In the genomic region with DNA sequence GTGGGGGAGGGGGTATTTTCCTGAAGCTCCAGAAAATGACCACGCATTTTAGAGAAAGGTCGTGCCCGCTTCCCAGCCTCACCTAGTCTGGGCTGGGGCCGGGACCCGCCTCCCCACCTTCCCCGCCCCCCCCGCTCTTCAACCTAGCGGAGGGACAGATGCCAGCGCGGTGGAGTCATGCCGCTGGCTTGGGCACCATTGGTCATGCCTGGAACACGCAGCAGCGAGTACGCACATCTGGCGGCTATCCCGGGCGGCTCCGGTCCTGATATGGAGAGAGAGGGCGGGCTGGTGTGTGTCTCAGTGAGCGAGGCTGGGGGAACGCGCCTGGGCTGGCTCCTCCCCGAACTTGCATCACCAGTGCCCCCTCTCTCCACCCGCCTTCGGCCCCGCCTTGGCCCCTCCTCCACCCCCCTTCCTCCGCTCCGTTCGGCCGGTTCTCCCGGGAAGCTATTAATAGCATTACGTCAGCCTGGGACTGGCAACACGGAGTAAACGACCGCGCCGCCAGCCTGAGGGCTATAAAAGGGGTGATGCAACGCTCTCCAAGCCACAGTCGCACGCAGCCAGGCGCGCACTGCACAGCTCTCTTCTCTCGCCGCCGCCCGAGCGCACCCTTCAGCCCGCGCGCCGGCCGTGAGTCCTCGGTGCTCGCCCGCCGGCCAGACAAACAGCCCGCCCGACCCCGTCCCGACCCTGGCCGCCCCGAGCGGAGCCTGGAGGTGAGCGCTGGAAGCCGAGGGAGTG, we compare ENCODE assay signal across 8 cellular contexts. TPM values are rescaled to one million over a fixed set of nuclear protein-coding genes. Genes with fewer than 3 reads are reported as not detected.
A peak's percentile ranks its signal among the peaks of the same experiment; 100 is the strongest.
DNase-seq lines count a peak whose midpoint lies in the region; ATAC-seq and TF ChIP-seq lines count a peak whose summit lies in the region.

A gene with protein sequence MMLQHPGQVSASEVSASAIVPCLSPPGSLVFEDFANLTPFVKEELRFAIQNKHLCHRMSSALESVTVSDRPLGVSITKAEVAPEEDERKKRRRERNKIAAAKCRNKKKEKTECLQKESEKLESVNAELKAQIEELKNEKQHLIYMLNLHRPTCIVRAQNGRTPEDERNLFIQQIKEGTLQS (plus strand): TSS at position 553 of the 747 bp plus-strand sequence. CDS start 6,261 bp downstream, outside the sequence.

- H3K4me1 ChIP-seq in OCI-LY7 (ENCODE audit: insufficient read depth, low read length, poor library complexity, severe bottlenecking) (peaks cover 4% of the 10 kb centered on the region), mononuclear cell (ENCODE audit: insufficient read depth, low read length) (peaks cover 27% of the 10 kb centered on the region)

- H3K9me3 ChIP-seq in OCI-LY7 (ENCODE audit: low read length) (no peaks in the 10 kb centered on the region), mononuclear cell (ENCODE audit: low read depth, low read length) (no peaks in the 10 kb centered on the region)

- DNase-seq in DMS 273 treated with DMSO at 0.1 percent for 48 hours (lab: John Stamatoyannopoulos, UW) (peak; percentile 97), HuH-7 (ENCODE audit: low spot score) (peak; percentile 95), OCI-LY7 (ENCODE audit: low spot score) (peak; percentile 77), activated T-cell treated with anti-CD3 and anti-CD28 coated beads for 1 hour (ENCODE audit: low read depth) (peak; percentile 61), epithelial cell of esophagus (ENCODE audit: low read depth) (peak; percentile 100)
- peak; percentile 91 to 92 for DNase-seq in stimulated activated CD8-positive, alpha-beta memory T cell treated with anti-CD3 and anti-CD28 coated beads, Interleukin-2, amount 100 ng/mL, for 48 hours (ENCODE audit: low read depth in 2 of 2)

- BruUV-seq in OCI-LY7 (replicated peaks; lab: Mats Ljungman, UMichigan), result no TSS peak

- no peaks in the 10 kb centered on the region for H3K9me2 ChIP-seq in OCI-LY7 (ENCODE audit: insufficient read depth, low read length)

- intact Hi-C loops in OCI-LY7 (cut with micrococcal nuclease; ENCODE audit: unreplicated experiment), result loop anchor here (2.0 to 5.0 kb wide), 4 partner anchors 42 to 184 kb away; partner anchors contain the start of genes NSL1 and TATDN3

- POLR2A ChIA-PET in OCI-LY7 (lab: Charles Lee), result interaction anchor here (0.5 to 1.2 kb wide), 6 partner anchors 11 to 570 kb away, joined by 3 read pairs; no protein-coding TSS in a partner anchor

- H3K36me3 ChIP-seq in OCI-LY7 (ENCODE audit: insufficient read depth, low read length), result no peaks in the 10 kb centered on the region

- peak; percentile 61 for ATAC-seq in GM21526 (IDR thresholded peaks at IDR 0.05; ENCODE audit: low FRiP score, unreplicated experiment)

- H3K27me3 ChIP-seq in mononuclear cell (ENCODE audit: insufficient read depth, low read length), result peaks cover 66% of the 10 kb centered on the region

- no peaks in the 10 kb centered on the region for H3K79me2 ChIP-seq in OCI-LY7 (ENCODE audit: insufficient read depth, low read depth, low read length)

- H3K4me3 ChIP-seq in OCI-LY7 (ENCODE audit: low read depth, low read length, poor library complexity, severe bottlenecking) (peak within 1 kb of the TSS; percentile 78), epithelial cell of esophagus (ENCODE audit: low read length) (peak within 1 kb of the TSS; percentile 88), mononuclear cell (ENCODE audit: low read length) (peak within 1 kb of the TSS; percentile 62)

- peak within 1 kb of the TSS; percentile 94 for H3K4me2 ChIP-seq in OCI-LY7 (ENCODE audit: low read length)

- no peaks in the 10 kb centered on the region for H4K20me1 ChIP-seq in OCI-LY7 (ENCODE audit: insufficient read depth, low read length)

- CTCF ChIA-PET in OCI-LY7 (lab: Charles Lee; ENCODE audit: unreplicated experiment), result interaction anchor here (0.6 to 0.9 kb wide), 2 partner anchors 10 to 961 kb away, joined by 3 read pairs; no protein-coding TSS in a partner anchor

- no peak within 1 kb of the TSS for H3K27ac ChIP-seq in OCI-LY7 (ENCODE audit: low read depth, low read length, poor library complexity, severe bottlenecking)

- TF ChIP-seq CTCF in OCI-LY7 (conservative IDR thresholded peaks at IDR 0.05; ENCODE audit: low read length) (no peak), epithelial cell of esophagus (IDR thresholded peaks at IDR 0.05; ENCODE audit: insufficient read depth, low read depth, low read length, missing control alignments) (no peak)

- peak within 1 kb of the TSS; percentile 86 for H2AFZ ChIP-seq in OCI-LY7 (ENCODE audit: low read length)

RNA-seq across cellular contexts. Expression of the gene that starts here (rescaled TPM):
- total RNA-seq in OCI-LY7 (2014; rRNA removed; shearing (Covaris generic)), result 2.7 and 4.7 TPM in 2 replicates
- total RNA-seq in OCI-LY7 (2022) (2.9 and 3.7 TPM in 2 replicates), mononuclear cell (53.6 TPM)
